12 cellular contexts compared by ENCODE assay signal in the genomic region with DNA sequence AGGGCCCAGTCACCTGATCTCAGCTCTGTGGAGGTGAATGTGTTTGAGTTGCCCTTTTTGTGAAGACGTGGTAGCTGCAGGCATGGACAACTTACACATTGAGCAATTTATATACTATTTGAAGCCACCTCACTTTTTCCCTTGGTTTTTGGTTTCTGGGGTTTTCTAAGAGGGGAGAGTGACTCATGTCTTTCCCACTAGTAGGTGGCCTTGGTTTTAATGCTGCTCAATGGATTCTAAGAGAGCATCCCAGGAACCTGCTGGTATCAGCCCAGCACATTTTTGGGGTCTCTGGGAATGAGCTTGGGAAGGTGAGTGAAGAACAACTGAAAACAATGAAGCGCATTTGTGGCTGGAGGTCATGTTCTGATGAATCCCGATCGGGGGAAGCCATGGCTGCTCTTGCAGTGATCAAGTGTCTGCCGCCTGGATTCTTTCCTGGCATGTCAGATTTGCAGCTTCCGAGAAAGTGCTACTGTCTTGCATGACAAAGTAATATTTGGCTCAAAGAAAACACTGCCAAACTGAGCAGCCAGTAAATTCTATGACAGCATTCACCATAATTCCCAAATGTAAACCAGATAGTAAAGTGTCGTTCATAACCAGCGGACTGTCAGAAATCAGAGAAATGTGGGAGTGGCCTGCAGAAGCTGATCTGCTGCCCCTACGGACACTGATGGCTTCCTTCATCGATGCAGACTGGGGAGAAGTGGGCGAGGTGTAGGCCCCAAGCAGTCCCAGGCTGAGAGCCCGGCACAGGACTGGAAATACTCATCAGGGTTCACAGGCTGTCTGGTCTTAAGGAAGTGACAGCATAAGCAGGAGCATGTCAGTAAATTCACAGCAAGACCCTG.
DNase-seq lines count a peak whose midpoint lies in the region; ATAC-seq and TF ChIP-seq lines count a peak whose summit lies in the region.
"Had no signal": no experiment of that assay in that cellular context is flagged by ENCODE, and none has a peak within 500 bp of the region (broad histone marks: within the 10 kb centered on the region; RNA-seq: fewer than 3 reads in every experiment).

No MANE protein-coding gene starts in this region.

- no peaks in the 10 kb centered on the region for H3K9me3 ChIP-seq in SJSA1 (replicated peaks)
- H3K9me3 ChIP-seq in sigmoid colon, result no peaks in the 10 kb centered on the region

- no peak for TF ChIP-seq POLR2A in sigmoid colon (IDR thresholded peaks at IDR 0.05)
- TF ChIP-seq POLR2A in GM18505 (IDR thresholded peaks at IDR 0.05; ENCODE audit: borderline replicate concordance, extremely low read depth, insufficient read depth, insufficient read length), result no peak

- no peaks in the 10 kb centered on the region for H3K27me3 Mint-ChIP-seq in progenitor cell of endocrine pancreas

- H3K27me3 ChIP-seq in SJSA1 (replicated peaks), result no peaks in the 10 kb centered on the region
- no peaks in the 10 kb centered on the region for H3K27me3 ChIP-seq in sigmoid colon

- peak in 3 of 4 donors; percentile 35 to 63 (median 62) for TF ChIP-seq EP300 in sigmoid colon (IDR thresholded peaks at IDR 0.05)

- no peaks in the 10 kb centered on the region for H3K9me3 Mint-ChIP-seq in progenitor cell of endocrine pancreas (ENCODE audit: low read depth)
- H3K9me3 Mint-ChIP-seq: activated naive CD8-positive, alpha-beta T cell treated with anti-CD3 and anti-CD28 coated beads, Interleukin-2, amount 10 ng/mL, durations not matched to agents 7 days and 5 days had no signal

- ATAC-seq in GM18505 (IDR thresholded peaks at IDR 0.05; ENCODE audit: unreplicated experiment), result no peak

- peaks cover 3% of the 10 kb centered on the region for H3K36me3 Mint-ChIP-seq in progenitor cell of endocrine pancreas (ENCODE audit: insufficient read depth)
- H3K36me3 Mint-ChIP-seq: activated naive CD8-positive, alpha-beta T cell treated with anti-CD3 and anti-CD28 coated beads, Interleukin-2, amount 10 ng/mL, durations not matched to agents 7 days and 5 days had no signal

- H3K36me3 ChIP-seq in SJSA1 (peaks cover 6% of the 10 kb centered on the region; the same call in 1 of the 2 replicates), sigmoid colon (peaks cover 0 to 4% (median 0%) of the 10 kb centered on the region in 4 donors)

- H3K4me1 ChIP-seq in SJSA1 (replicated peaks) (peaks cover 97% of the 10 kb centered on the region), sigmoid colon (peaks cover 0 to 89% (median 82%) of the 10 kb centered on the region in 4 donors)

- 76 to 85% methylated on average over 12 of the region's 12 CpGs for WGBS in sigmoid colon, 2 donors

- H3K4me3 Mint-ChIP-seq in progenitor cell of endocrine pancreas (ENCODE audit: low read depth), result no peak overlapping the region
- H3K4me3 Mint-ChIP-seq: activated naive CD8-positive, alpha-beta T cell treated with anti-CD3 and anti-CD28 coated beads, Interleukin-2, amount 10 ng/mL, durations not matched to agents 7 days and 5 days had no signal

- intact Hi-C loops in sigmoid colon (cut with DNase I), result no loop called here

- TF ChIP-seq CTCF in sigmoid colon (IDR thresholded peaks at IDR 0.05) (no peak), progenitor cell of endocrine pancreas (IDR thresholded peaks at IDR 0.05; ENCODE audit: unreplicated experiment) (no peak)

- H3K27ac ChIP-seq in SJSA1 (peak overlapping the region; percentile 93), sigmoid colon (peak overlapping the region; percentile 90 to 96 (median 93))

- H3K4me3 ChIP-seq in SJSA1 (no peak overlapping the region), sigmoid colon (no peak overlapping the region)

- DNase-seq in EH (ENCODE audit: low read depth), result peak; percentile 95
- peak; percentile 89 to 99 for DNase-seq in SJSA1 (ENCODE audit: low read depth in 1 of 2, low spot score in 2 of 2)
- DNase-seq in fibroblast of peridontal ligament (ENCODE audit: extremely low read depth), result peak; percentile 73
- DNase-seq in sigmoid colon, result no peak
- DNase-seq in NCI-H1417 (lab: John Stamatoyannopoulos, UW), result no peak
- DNase-seq in NCI-H1092 treated with DMSO at 0.1 percent for 48 hours (lab: John Stamatoyannopoulos, UW), result no peak
- no peak for DNase-seq in progenitor cell of endocrine pancreas (ENCODE audit: low spot score, unreplicated experiment)
- DNase-seq: activated CD4-positive, alpha-beta T cell treated with anti-CD3 and anti-CD28 coated beads for 1 hour; activated naive CD8-positive, alpha-beta T cell treated with anti-CD3 and anti-CD28 coated beads, Interleukin-2, amount 10 ng/mL, durations not matched to agents 7 days and 5 days; left cardiac atrium; NCI-H2171 had no signal

- H3K27ac Mint-ChIP-seq in progenitor cell of endocrine pancreas, result no peak overlapping the region
- H3K27ac Mint-ChIP-seq: activated naive CD8-positive, alpha-beta T cell treated with anti-CD3 and anti-CD28 coated beads, Interleukin-2, amount 10 ng/mL, durations not matched to agents 7 days and 5 days had no signal

- H3K4me1 Mint-ChIP-seq in progenitor cell of endocrine pancreas (ENCODE audit: low read depth), result peaks cover 3% of the 10 kb centered on the region
- H3K4me1 Mint-ChIP-seq: activated naive CD8-positive, alpha-beta T cell treated with anti-CD3 and anti-CD28 coated beads, Interleukin-2, amount 10 ng/mL, durations not matched to agents 7 days and 5 days had no signal

Comparison
In these comparisons a context has a peak if more than half of its experiments do, and no peak if none do; other contexts are left out.
1. DNase-seq: peak in EH (single experiment), SJSA1 (2 of 2) and fibroblast of peridontal ligament (single experiment); none in sigmoid colon (single experiment), NCI-H1417 (0 of 3), NCI-H1092 treated with DMSO at 0.1 percent for 48 hours (single experiment) and progenitor cell of endocrine pancreas (single experiment).